Comparison of ENCODE assay signal across 16 cellular contexts in genomic region chr9:111715471-111715870, GRCh38.
"Had no signal": no experiment of that assay in that cellular context is flagged by ENCODE, and none has a peak within 500 bp of the region (broad histone marks: within the 10 kb centered on the region; RNA-seq: fewer than 3 reads in every experiment).

No MANE protein-coding gene starts in this region.

- ATAC-seq: heart left ventricle, left colon, mucosa of descending colon, natural killer cell had no signal

- FAIRE-seq: frontal cortex had no signal

- H3K9me3 ChIP-seq: esophagus squamous epithelium, heart left ventricle, mucosa of descending colon, ovary, right atrium auricular region, sigmoid colon, stomach had no signal

- H3K36me3 ChIP-seq: esophagus squamous epithelium, heart left ventricle, ovary, right atrium auricular region, sigmoid colon, stomach had no signal

- H3K27me3 ChIP-seq: esophagus squamous epithelium, heart left ventricle, ovary, right atrium auricular region, sigmoid colon, stomach had no signal

- H3K4me3 ChIP-seq: esophagus squamous epithelium, heart left ventricle, mucosa of descending colon, ovary, right atrium auricular region, sigmoid colon, skin epidermis, stomach had no signal

- DNase-seq: esophagus squamous epithelium; heart left ventricle; hippocampal formation; left colon; mucosa of descending colon; natural killer cell; ovary; sigmoid colon; stimulated activated CD4-positive, alpha-beta T cell treated with anti-CD3 and anti-CD28 coated beads, Interleukin-12 subunit alpha, Interleukin-12 subunit beta, amount 100 ng/mL, for 4 hours; stimulated activated naive CD4-positive, alpha-beta T cell; stomach; substantia nigra; trophoblast cell had no signal

- H3K4me1 ChIP-seq: esophagus squamous epithelium, heart left ventricle, right atrium auricular region, sigmoid colon had no signal

- H3K27ac ChIP-seq: esophagus squamous epithelium, heart left ventricle, ovary, right atrium auricular region, sigmoid colon, skin epidermis, stomach had no signal
